ENCODE assay signal across 8 cellular contexts in genomic region chr7:26278769-26279168, GRCh38. TPM values are rescaled to one million over a fixed set of nuclear protein-coding genes. Genes with fewer than 3 reads are reported as not detected.
DNase-seq lines count a peak whose midpoint lies in the region; ATAC-seq and TF ChIP-seq lines count a peak whose summit lies in the region.

No MANE protein-coding gene starts in this region.

- no peak for TF ChIP-seq CTCF in nephron progenitor cell (IDR thresholded peaks at IDR 0.05)

- peak overlapping the region; percentile 24 for H3K27ac Mint-ChIP-seq in activated T-cell treated with anti-CD3 and anti-CD28 coated beads, Interleukin-2, amount 50 U/mL, for 72 hours
- H3K27ac Mint-ChIP-seq in central memory CD8-positive, alpha-beta T cell (ENCODE audit: low read depth), result no peak overlapping the region
- H3K27ac Mint-ChIP-seq in stimulated activated naive B cell treated with anti-CD40 and anti-IgM and Interleukin-4, amounts not matched to agents 10 μg/mL and 1 μg/mL and 100 μg/mL, for 72 hours, result no peak overlapping the region
- H3K27ac Mint-ChIP-seq in nephron progenitor cell, result no peak overlapping the region

- no peak for DNase-seq in activated T-cell treated with anti-CD3 and anti-CD28 coated beads, Interleukin-2, amount 50 U/mL, for 72 hours
- no peak for DNase-seq in activated T-cell treated with anti-CD3 and anti-CD28 coated beads, Interleukin-2, amount 50 U/mL, for 1 hour
- DNase-seq in NCI-H1694 (lab: John Stamatoyannopoulos, UW) (peak; percentile 8), mesenteric fat pad (ENCODE audit: low spot score) (no peak), nephron progenitor cell (no peak)
- no peak for DNase-seq in central memory CD8-positive, alpha-beta T cell (ENCODE audit: low spot score in 2 of 2)
- no peak for DNase-seq in stimulated activated naive B cell treated with anti-CD40 and anti-IgM and Interleukin-4, amounts not matched to agents 10 μg/mL and 1 μg/mL and 100 μg/mL, for 72 hours

- no peak for TF ChIP-seq POLR2A in GM18505 (IDR thresholded peaks at IDR 0.05; ENCODE audit: borderline replicate concordance, extremely low read depth, insufficient read depth, insufficient read length)

- no peaks in the 10 kb centered on the region for H3K36me3 Mint-ChIP-seq in activated T-cell treated with anti-CD3 and anti-CD28 coated beads, Interleukin-2, amount 50 U/mL, for 72 hours (ENCODE audit: insufficient read depth in 2 of 2)
- H3K36me3 Mint-ChIP-seq in central memory CD8-positive, alpha-beta T cell (ENCODE audit: insufficient read depth), result no peaks in the 10 kb centered on the region
- H3K36me3 Mint-ChIP-seq in stimulated activated naive B cell treated with anti-CD40 and anti-IgM and Interleukin-4, amounts not matched to agents 10 μg/mL and 1 μg/mL and 100 μg/mL, for 72 hours, result no peaks in the 10 kb centered on the region
- H3K36me3 Mint-ChIP-seq in nephron progenitor cell (ENCODE audit: low read depth), result no peaks in the 10 kb centered on the region

- H3K9me3 Mint-ChIP-seq in activated T-cell treated with anti-CD3 and anti-CD28 coated beads, Interleukin-2, amount 50 U/mL, for 72 hours, result no peaks in the 10 kb centered on the region
- H3K9me3 Mint-ChIP-seq in central memory CD8-positive, alpha-beta T cell, result no peaks in the 10 kb centered on the region
- no peaks in the 10 kb centered on the region for H3K9me3 Mint-ChIP-seq in stimulated activated naive B cell treated with anti-CD40 and anti-IgM and Interleukin-4, amounts not matched to agents 10 μg/mL and 1 μg/mL and 100 μg/mL, for 72 hours
- peaks cover 4% of the 10 kb centered on the region for H3K9me3 Mint-ChIP-seq in nephron progenitor cell

- peak in 1 of 2 donors; percentile 17 for ATAC-seq in activated T-cell treated with anti-CD3 and anti-CD28 coated beads, Interleukin-2, amount 50 U/mL, for 72 hours (replicated peaks in 1 of 2)
- peak; percentile 60 for ATAC-seq in central memory CD8-positive, alpha-beta T cell (replicated peaks; ENCODE audit: extremely low read depth, poor library complexity, severe bottlenecking)
- peak; percentile 66 to 71 for ATAC-seq in stimulated activated naive B cell treated with anti-CD40 and anti-IgM and Interleukin-4, amounts not matched to agents 10 μg/mL and 1 μg/mL and 100 μg/mL, for 72 hours (replicated peaks)
- ATAC-seq in GM18505 (IDR thresholded peaks at IDR 0.05; ENCODE audit: unreplicated experiment), result no peak

- H3K4me1 Mint-ChIP-seq in activated T-cell treated with anti-CD3 and anti-CD28 coated beads, Interleukin-2, amount 50 U/mL, for 72 hours (ENCODE audit: low read depth), result peaks cover 18% of the 10 kb centered on the region
- peaks cover 6% of the 10 kb centered on the region for H3K4me1 Mint-ChIP-seq in central memory CD8-positive, alpha-beta T cell
- peaks cover 3 to 6% of the 10 kb centered on the region in 2 donors for H3K4me1 Mint-ChIP-seq in stimulated activated naive B cell treated with anti-CD40 and anti-IgM and Interleukin-4, amounts not matched to agents 10 μg/mL and 1 μg/mL and 100 μg/mL, for 72 hours
- no peaks in the 10 kb centered on the region for H3K4me1 Mint-ChIP-seq in nephron progenitor cell

- peak overlapping the region in 1 of 2 donors; percentile 41 for H3K4me3 Mint-ChIP-seq in activated T-cell treated with anti-CD3 and anti-CD28 coated beads, Interleukin-2, amount 50 U/mL, for 72 hours
- no peak overlapping the region for H3K4me3 Mint-ChIP-seq in central memory CD8-positive, alpha-beta T cell
- no peak overlapping the region for H3K4me3 Mint-ChIP-seq in stimulated activated naive B cell treated with anti-CD40 and anti-IgM and Interleukin-4, amounts not matched to agents 10 μg/mL and 1 μg/mL and 100 μg/mL, for 72 hours
- H3K4me3 Mint-ChIP-seq in nephron progenitor cell, result no peak overlapping the region

- H3K27me3 Mint-ChIP-seq in activated T-cell treated with anti-CD3 and anti-CD28 coated beads, Interleukin-2, amount 50 U/mL, for 72 hours (ENCODE audit: low read depth), result no peaks in the 10 kb centered on the region
- no peaks in the 10 kb centered on the region for H3K27me3 Mint-ChIP-seq in central memory CD8-positive, alpha-beta T cell
- no peaks in the 10 kb centered on the region for H3K27me3 Mint-ChIP-seq in stimulated activated naive B cell treated with anti-CD40 and anti-IgM and Interleukin-4, amounts not matched to agents 10 μg/mL and 1 μg/mL and 100 μg/mL, for 72 hours
- H3K27me3 Mint-ChIP-seq in nephron progenitor cell (ENCODE audit: low read depth, poor library complexity), result peaks cover 6% of the 10 kb centered on the region

RNA-seq across cellular contexts. Expression of gene SNX10, which starts 12.9 kb away (rescaled TPM):
- total RNA-seq in activated T-cell treated with anti-CD3 and anti-CD28 coated beads, Interleukin-2, amount 50 U/mL, for 72 hours, result 10 to 100 TPM; 37.4 to 41.8 TPM
- total RNA-seq in mesenteric fat pad, result 52.8 TPM
